In the genomic region with DNA sequence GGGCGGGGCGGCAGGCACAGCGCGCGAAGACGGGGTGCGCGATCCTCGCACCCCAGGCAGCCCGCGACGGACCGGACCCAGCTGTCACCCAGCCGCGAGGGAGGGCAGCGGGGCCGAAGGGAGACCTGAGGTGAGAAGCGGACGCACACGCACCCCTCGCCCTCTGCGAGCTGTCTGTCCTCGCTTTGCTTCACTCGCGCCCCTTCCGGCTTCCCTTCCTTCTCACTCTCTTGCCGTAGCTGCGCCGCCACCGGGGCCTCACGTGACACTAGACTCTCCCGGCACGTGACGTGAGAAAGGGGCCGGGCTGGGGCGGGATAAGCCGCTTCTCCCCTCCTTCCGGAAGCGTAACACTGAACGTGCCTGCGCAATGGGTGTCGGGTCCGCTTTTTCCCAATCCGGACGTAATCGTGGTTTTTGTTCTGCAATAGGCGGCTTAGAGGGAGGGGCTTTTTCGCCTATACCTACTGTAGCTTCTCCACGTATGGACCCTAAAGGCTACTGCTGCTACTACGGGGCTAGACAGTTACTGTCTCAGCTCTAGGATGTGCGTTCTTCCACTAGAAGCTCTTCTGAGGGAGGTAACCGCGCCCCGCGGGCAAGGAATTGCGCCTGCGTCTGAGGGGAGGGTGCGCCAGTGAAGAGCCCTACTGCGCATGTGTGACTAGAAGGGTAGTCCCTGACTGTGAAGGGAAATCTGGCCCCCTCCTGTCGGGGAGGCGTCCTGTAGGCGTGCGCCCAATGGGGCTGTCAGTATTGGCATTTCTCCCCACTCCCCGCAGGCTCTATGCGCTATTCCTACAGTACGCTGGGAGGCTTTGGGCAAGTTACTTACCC, we compare ENCODE assay signal across 8 cellular contexts. TPM values are rescaled to one million over a fixed set of nuclear protein-coding genes. Genes with fewer than 3 reads are reported as not detected.
A peak's percentile ranks its signal among the peaks of the same experiment; 100 is the strongest.
DNase-seq lines count a peak whose midpoint lies in the region; ATAC-seq and TF ChIP-seq lines count a peak whose summit lies in the region.

ATG3 (minus strand) TSS at position 270 of the 837 bp plus-strand sequence. CDS start 434 bp downstream, outside the sequence.
SLC35A5 (plus strand) TSS at position 353 of the 837 bp plus-strand sequence. CDS start 1,359 bp downstream, outside the sequence.

- H3K4me1 Mint-ChIP-seq in IgD-negative memory B cell, result peaks cover 29 to 50% (median 39%) of the 10 kb centered on the region in 3 donors

- no peaks in the 10 kb centered on the region for H3K9me3 Mint-ChIP-seq in IgD-negative memory B cell

- H3K4me1 ChIP-seq in mononuclear cell (ENCODE audit: insufficient read depth, low read length), result peaks cover 32% of the 10 kb centered on the region

- peak within 1 kb of the TSS; percentile 94 to 100 (median 98) for H3K4me3 Mint-ChIP-seq in IgD-negative memory B cell

- H3K27me3 ChIP-seq in mononuclear cell (ENCODE audit: insufficient read depth, low read length), result no peaks in the 10 kb centered on the region

- DNase-seq in DMS153 (lab: John Stamatoyannopoulos, UW), result peak; percentile 97
- DNase-seq in OCI-M2 (lab: John Stamatoyannopoulos, UW; ENCODE audit: unreplicated experiment), result peak; percentile 95
- peak; percentile 99 for DNase-seq in activated T-cell treated with anti-CD3 and anti-CD28 coated beads for 4 hours
- DNase-seq in epithelial cell of esophagus (ENCODE audit: low read depth), result peak; percentile 99
- peak; percentile 98 to 99 for DNase-seq in stimulated activated CD8-positive, alpha-beta memory T cell treated with anti-CD3 and anti-CD28 coated beads, Interleukin-4, amount 100 ng/mL, for 1 hour (ENCODE audit: low read depth in 2 of 2, low spot score in 1 of 2)

- ATAC-seq in GM21529 (IDR thresholded peaks at IDR 0.05; ENCODE audit: unreplicated experiment), result peak; percentile 78

- H3K27me3 Mint-ChIP-seq in IgD-negative memory B cell, result no peaks in the 10 kb centered on the region

- H3K27ac Mint-ChIP-seq in IgD-negative memory B cell, result peak within 1 kb of the TSS; percentile 95 to 100 (median 99)

- H3K9me3 ChIP-seq in mononuclear cell (ENCODE audit: low read depth, low read length), result no peaks in the 10 kb centered on the region

- H3K4me3 ChIP-seq in epithelial cell of esophagus (ENCODE audit: low read length) (peak within 1 kb of the TSS; percentile 97), mononuclear cell (ENCODE audit: low read length) (peak within 1 kb of the TSS; percentile 97)

- H3K36me3 Mint-ChIP-seq in IgD-negative memory B cell, result peaks cover 10% of the 10 kb centered on the region

- TF ChIP-seq CTCF in epithelial cell of esophagus (IDR thresholded peaks at IDR 0.05; ENCODE audit: insufficient read depth, low read depth, low read length, missing control alignments), result peak; percentile 4

RNA-seq across cellular contexts. Expression of gene ATG3, which starts in this region (rescaled TPM):
- polyA plus RNA-seq in IgD-negative memory B cell, result 61.7 TPM
- 79.8 TPM for total RNA-seq in mononuclear cell

RNA-seq across cellular contexts. Expression of gene SLC35A5, which starts in this region (rescaled TPM):
- polyA plus RNA-seq in IgD-negative memory B cell, result 28.0 TPM
- total RNA-seq in mononuclear cell, result 13.7 TPM

Comparison
In these comparisons a context has a peak if more than half of its experiments do, and no peak if none do; other contexts are left out.
1. Peak in every context shown above with its lines: DNase-seq, ATAC-seq and H3K4me3 ChIP-seq.